In genomic region chrX:154434394-154435168, GRCh38 we compare ENCODE assay signal across 20 cellular contexts. TPM values are rescaled to one million over a fixed set of nuclear protein-coding genes. Genes with fewer than 3 reads are reported as not detected.
DNase-seq lines count a peak whose midpoint lies in the region; ATAC-seq, FAIRE-seq and TF ChIP-seq lines count a peak whose summit lies in the region.
"Had no signal": no experiment of that assay in that cellular context is flagged by ENCODE, and none has a peak within 500 bp of the region (broad histone marks: within the 10 kb centered on the region; RNA-seq: fewer than 3 reads in every experiment).

No MANE protein-coding gene starts in this region.

- TF ChIP-seq RAD21 in HepG2 (CRISPR knock-in tag; IDR thresholded peaks at IDR 0.05) = no peak

- no peaks in the 10 kb centered on the region for H3K9me3 ChIP-seq in HepG2 (ENCODE audit: low read length)
- no peaks in the 10 kb centered on the region for H3K9me3 ChIP-seq in right lobe of liver

- peaks cover 22% of the 10 kb centered on the region for H3K4me1 ChIP-seq in HepG2 (ENCODE audit: insufficient read depth, low read length)
- H3K4me1 ChIP-seq in right lobe of liver = peaks cover 0 to 2% (median 0%) of the 10 kb centered on the region in 4 donors

- intact Hi-C loops in HepG2 (cut with micrococcal nuclease; ENCODE audit: unreplicated experiment) (no loop called here), right lobe of liver (cut with DNase I) (no loop called here)

- no peak overlapping the region for H2AFZ ChIP-seq in HepG2 (ENCODE audit: low read length)

- TF ChIP-seq POLR2A in HepG2 (IDR thresholded peaks at IDR 0.05; ENCODE audit: insufficient read depth in 1 of 2, low read depth in 2 of 2, low read length in 2 of 2) = no peak
- no peak for TF ChIP-seq POLR2A in right lobe of liver (IDR thresholded peaks at IDR 0.05)

- no peaks in the 10 kb centered on the region for H3K27me3 ChIP-seq in HepG2 (ENCODE audit: control insufficient read depth in 1 of 2, insufficient read depth in 2 of 2, low read length in 2 of 2)
- no peaks in the 10 kb centered on the region for H3K27me3 ChIP-seq in right lobe of liver
- no peaks in the 10 kb centered on the region for H3K27me3 ChIP-seq in bronchial epithelial cell (ENCODE audit: control insufficient read depth, insufficient read depth, low read length)

- no peak overlapping the region for H3K4me3 ChIP-seq in HepG2 (replicated peaks in 1 of 3; ENCODE audit: insufficient read depth in 1 of 3, low read depth in 2 of 3, low read length in 3 of 3)
- H3K4me3 ChIP-seq in right lobe of liver = no peak overlapping the region
- H3K4me3 ChIP-seq in bronchial epithelial cell (ENCODE audit: low read depth, low read length) = no peak overlapping the region
- H3K4me3 ChIP-seq: BLaER1 treated with 17β-estradiol and CSF1 and Interleukin-3, amounts not matched to agents 10 nM and 100 nM had no signal

- 100% methylated on average over 1 of the region's 7 CpGs for WGBS in HepG2 (ENCODE audit: low lambda C conversion rate)
- WGBS in right lobe of liver (ENCODE audit: insufficient coverage, low coverage, low lambda C conversion rate, missing lambda C conversion rate) = 67% methylated on average over 1 of the region's 7 CpGs

- no TSS peak for BruUV-seq in HepG2 (replicated peaks; lab: Mats Ljungman, UMichigan)

- H3K4me2 ChIP-seq in HepG2 (ENCODE audit: low read depth, low read length) = no peak overlapping the region

- no peaks in the 10 kb centered on the region; a peak in 3 of 5 replicates for H3K36me3 ChIP-seq in HepG2 (replicated peaks in 1 of 2; ENCODE audit: control insufficient read depth in 1 of 2, insufficient read depth in 2 of 2, low read length in 2 of 2)
- H3K36me3 ChIP-seq in right lobe of liver = peaks cover 0 to 2% (median 0%) of the 10 kb centered on the region in 4 donors
- H3K36me3 ChIP-seq in bronchial epithelial cell (ENCODE audit: control insufficient read depth, insufficient read depth, low read length) = peaks cover 9% of the 10 kb centered on the region

- TF ChIP-seq CTCF in HepG2 (CRISPR knock-in tag; IDR thresholded peaks at IDR 0.05) (no peak), right lobe of liver (IDR thresholded peaks at IDR 0.05) (no peak), bronchial epithelial cell (IDR thresholded peaks at IDR 0.05; ENCODE audit: insufficient read depth, low read length, severe bottlenecking) (no peak)

- POLR2A ChIA-PET in HepG2 (lab: Yijun Ruan, JAX) = no interaction called here

- FAIRE-seq in HepG2 (lab: Jason Lieb, UNC) = no peak
- FAIRE-seq in bronchial epithelial cell (lab: Jason Lieb, UNC) = peak; percentile 13
- FAIRE-seq: GM12891, GM19239, H1, HTR-8/SVneo had no signal

- ATAC-seq in HepG2 (no peak), right lobe of liver (no peak)
- ATAC-seq: CD8-positive, alpha-beta T cell had no signal

- peaks cover 21% of the 10 kb centered on the region for H3K79me2 ChIP-seq in HepG2 (ENCODE audit: insufficient read depth, low read length)

- TF ChIP-seq EP300 in HepG2 (IDR thresholded peaks at IDR 0.05; ENCODE audit: low read depth in 2 of 2, low read length in 2 of 2) = no peak
- TF ChIP-seq EP300 in HepG2 (CRISPR knock-in tag; IDR thresholded peaks at IDR 0.05; ENCODE audit: borderline replicate concordance) = no peak

- no peaks in the 10 kb centered on the region for H4K20me1 ChIP-seq in HepG2 (ENCODE audit: insufficient read depth, low read length)

- H3K9ac ChIP-seq in HepG2 (ENCODE audit: insufficient read depth, low read depth, low read length) = no peak overlapping the region
- H3K9ac ChIP-seq: BLaER1 treated with 17β-estradiol and CSF1 and Interleukin-3, amounts not matched to agents 10 nM and 100 nM had no signal

- DNase-seq in HepG2 (ENCODE audit: low spot score) = no peak
- no peak for DNase-seq in right lobe of liver
- DNase-seq in bronchial epithelial cell (ENCODE audit: low read depth) = no peak
- DNase-seq in AG20443 (ENCODE audit: low spot score) = no peak
- no peak for DNase-seq in DMS114 treated with DMSO at 0.1 percent for 48 hours (lab: John Stamatoyannopoulos, UW; ENCODE audit: unreplicated experiment)
- DNase-seq in stimulated activated CD4-positive, alpha-beta T cell treated with anti-CD3 and anti-CD28 coated beads, Interleukin-4, amount 100 ng/mL, for 4 hours = no peak
- DNase-seq: Calu3; CD8-positive, alpha-beta T cell; DMS53; DND-41; EL; H9; KG1 had no signal

- in situ Hi-C loops in HepG2 (cut with HindIII; ENCODE audit: extremely low pct_ligation_motif_present, low pct_unique_long_range_greater_than_20kb) = no loop called here

- H3K27ac ChIP-seq in HepG2 (ENCODE audit: extremely low read length, insufficient read depth, low read length) = no peak overlapping the region
- H3K27ac ChIP-seq in right lobe of liver = no peak overlapping the region
- H3K27ac ChIP-seq: 22Rv1; BLaER1 treated with 17β-estradiol and CSF1 and Interleukin-3, amounts not matched to agents 10 nM and 100 nM; HL-60 had no signal

- CTCF ChIA-PET in HepG2 (lab: Yijun Ruan, JAX; ENCODE audit: low intra/inter-chr PET ratio, low total read pairs) = no interaction called here

RNA-seq across cellular contexts. Expression of gene GDI1, which starts 2.4 kb away (rescaled TPM):
- 10.9 and 17.4 TPM in 2 replicates for total RNA-seq in HepG2 (2016; rRNA removed; fragmentation: Illumina TruSeq; extraction: Trizol)
- total RNA-seq in HepG2 (2016; cell fraction: cytosol; rRNA removed; fragmentation: Illumina TruSeq; extraction: Trizol; ENCODE audit: low read depth) = 3.6 and 5.6 TPM in 2 replicates
- 8.9 and 16.8 TPM in 2 replicates for total RNA-seq in HepG2 (2016; cell fraction: insoluble cytoplasmic fraction; rRNA removed; fragmentation: Illumina TruSeq; extraction: Trizol)
- 7.5 and 7.6 TPM in 2 replicates for total RNA-seq in HepG2 (2016; cell fraction: membrane; rRNA removed; fragmentation: Illumina TruSeq; extraction: Trizol)
- total RNA-seq in HepG2 (2016; cell fraction: nucleus; rRNA removed; fragmentation: Illumina TruSeq; extraction: Trizol) = 13.9 and 15.7 TPM in 2 replicates
- 105 and 124 TPM in 2 replicates for polyA plus RNA-seq in HepG2 (2011; rRNA removed)
- polyA plus RNA-seq in HepG2 (2011; cell fraction: cytosol; rRNA removed) = 60.1 and 62.5 TPM in 2 replicates
- 582 and 608 TPM in 2 replicates for polyA plus RNA-seq in HepG2 (2011; cell fraction: nucleus; rRNA removed)
- polyA plus RNA-seq in HepG2 (2012) = 57.4 and 84.6 TPM in 2 replicates
- polyA plus RNA-seq in HepG2 (2016; cell fraction: cytosol; fragmentation: Illumina TruSeq; extraction: Trizol; ENCODE audit: low read depth) = 3.7 and 4.3 TPM in 2 replicates
- polyA plus RNA-seq in HepG2 (2016; cell fraction: insoluble cytoplasmic fraction; fragmentation: Illumina TruSeq; extraction: Trizol; ENCODE audit: low read depth) = 14.7 and 19.8 TPM in 2 replicates
- polyA plus RNA-seq in HepG2 (2016; cell fraction: membrane; fragmentation: Illumina TruSeq; extraction: Trizol; ENCODE audit: low read depth) = 8.3 and 8.4 TPM in 2 replicates
- polyA plus RNA-seq in HepG2 (2016; cell fraction: nucleus; fragmentation: Illumina TruSeq; extraction: Trizol; ENCODE audit: insufficient read depth, low read depth) = 82.9 and 93.3 TPM in 2 replicates
- polyA minus RNA-seq in HepG2 (2011; rRNA and poly(A)+ RNA removed; ENCODE audit: low replicate concordance) = 62.2 and 71.5 TPM in 2 replicates
- 25.7 and 26.8 TPM in 2 replicates for polyA minus RNA-seq in HepG2 (2011; cell fraction: cytosol; rRNA and poly(A)+ RNA removed)
- polyA minus RNA-seq in HepG2 (2011; cell fraction: nucleus; rRNA and poly(A)+ RNA removed) = 94.9 and 97.9 TPM in 2 replicates
- total RNA-seq in right lobe of liver = 10 to 100 TPM; 26.8 to 37.7 (median 30.9) TPM
- 87.2 and 98.5 TPM in 2 replicates for total RNA-seq in bronchial epithelial cell

RNA-seq across cellular contexts. Expression of gene ATP6AP1, which starts 6.1 kb away (rescaled TPM):
- 23.1 and 56.7 TPM in 2 replicates for total RNA-seq in HepG2 (2016; rRNA removed; fragmentation: Illumina TruSeq; extraction: Trizol)
- 11.1 and 12.5 TPM in 2 replicates for total RNA-seq in HepG2 (2016; cell fraction: cytosol; rRNA removed; fragmentation: Illumina TruSeq; extraction: Trizol; ENCODE audit: low read depth)
- total RNA-seq in HepG2 (2016; cell fraction: insoluble cytoplasmic fraction; rRNA removed; fragmentation: Illumina TruSeq; extraction: Trizol) = 18.3 and 57.2 TPM in 2 replicates
- 19.9 and 20.2 TPM in 2 replicates for total RNA-seq in HepG2 (2016; cell fraction: membrane; rRNA removed; fragmentation: Illumina TruSeq; extraction: Trizol)
- 51.0 and 62.6 TPM in 2 replicates for total RNA-seq in HepG2 (2016; cell fraction: nucleus; rRNA removed; fragmentation: Illumina TruSeq; extraction: Trizol)
- 110 and 142 TPM in 2 replicates for polyA plus RNA-seq in HepG2 (2011; rRNA removed)
- 147 and 160 TPM in 2 replicates for polyA plus RNA-seq in HepG2 (2011; cell fraction: cytosol; rRNA removed)
- 101 and 106 TPM in 2 replicates for polyA plus RNA-seq in HepG2 (2011; cell fraction: nucleus; rRNA removed)
- 83.1 and 96.9 TPM in 2 replicates for polyA plus RNA-seq in HepG2 (2012)
- polyA plus RNA-seq in HepG2 (2016; cell fraction: cytosol; fragmentation: Illumina TruSeq; extraction: Trizol; ENCODE audit: low read depth) = 20.5 and 22.7 TPM in 2 replicates
- 31.3 and 34.5 TPM in 2 replicates for polyA plus RNA-seq in HepG2 (2016; cell fraction: insoluble cytoplasmic fraction; fragmentation: Illumina TruSeq; extraction: Trizol; ENCODE audit: low read depth)
- polyA plus RNA-seq in HepG2 (2016; cell fraction: membrane; fragmentation: Illumina TruSeq; extraction: Trizol; ENCODE audit: low read depth) = 23.2 and 27.2 TPM in 2 replicates
- 127 and 134 TPM in 2 replicates for polyA plus RNA-seq in HepG2 (2016; cell fraction: nucleus; fragmentation: Illumina TruSeq; extraction: Trizol; ENCODE audit: insufficient read depth, low read depth)
- polyA minus RNA-seq in HepG2 (2011; rRNA and poly(A)+ RNA removed; ENCODE audit: low replicate concordance) = 142 and 210 TPM in 2 replicates
- polyA minus RNA-seq in HepG2 (2011; cell fraction: cytosol; rRNA and poly(A)+ RNA removed) = 79.7 and 100 TPM in 2 replicates
- 19.4 and 25.6 TPM in 2 replicates for polyA minus RNA-seq in HepG2 (2011; cell fraction: nucleus; rRNA and poly(A)+ RNA removed)
- total RNA-seq in right lobe of liver = 10 to 100 TPM; 26.5 to 41.4 (median 32.4) TPM
- 44.0 and 51.7 TPM in 2 replicates for total RNA-seq in bronchial epithelial cell

RNA-seq across cellular contexts. Expression of gene FAM50A, which starts 9.4 kb away (rescaled TPM):
- total RNA-seq in HepG2 (2016; rRNA removed; fragmentation: Illumina TruSeq; extraction: Trizol) = 19.5 and 30.7 TPM in 2 replicates
- 18.5 and 19.1 TPM in 2 replicates for total RNA-seq in HepG2 (2016; cell fraction: cytosol; rRNA removed; fragmentation: Illumina TruSeq; extraction: Trizol; ENCODE audit: low read depth)
- 17.1 and 33.9 TPM in 2 replicates for total RNA-seq in HepG2 (2016; cell fraction: insoluble cytoplasmic fraction; rRNA removed; fragmentation: Illumina TruSeq; extraction: Trizol)
- 22.2 and 22.4 TPM in 2 replicates for total RNA-seq in HepG2 (2016; cell fraction: membrane; rRNA removed; fragmentation: Illumina TruSeq; extraction: Trizol)
- total RNA-seq in HepG2 (2016; cell fraction: nucleus; rRNA removed; fragmentation: Illumina TruSeq; extraction: Trizol) = 17.3 and 21.6 TPM in 2 replicates
- 40.7 and 51.1 TPM in 2 replicates for polyA plus RNA-seq in HepG2 (2011; rRNA removed)
- 36.0 and 37.8 TPM in 2 replicates for polyA plus RNA-seq in HepG2 (2011; cell fraction: cytosol; rRNA removed)
- polyA plus RNA-seq in HepG2 (2011; cell fraction: nucleus; rRNA removed) = 122 and 133 TPM in 2 replicates
- 33.3 and 62.2 TPM in 2 replicates for polyA plus RNA-seq in HepG2 (2012)
- polyA plus RNA-seq in HepG2 (2016; cell fraction: cytosol; fragmentation: Illumina TruSeq; extraction: Trizol; ENCODE audit: low read depth) = 26.4 and 26.9 TPM in 2 replicates
- 31.3 and 33.6 TPM in 2 replicates for polyA plus RNA-seq in HepG2 (2016; cell fraction: insoluble cytoplasmic fraction; fragmentation: Illumina TruSeq; extraction: Trizol; ENCODE audit: low read depth)
- polyA plus RNA-seq in HepG2 (2016; cell fraction: membrane; fragmentation: Illumina TruSeq; extraction: Trizol; ENCODE audit: low read depth) = 24.8 and 24.9 TPM in 2 replicates
- 55.5 and 66.5 TPM in 2 replicates for polyA plus RNA-seq in HepG2 (2016; cell fraction: nucleus; fragmentation: Illumina TruSeq; extraction: Trizol; ENCODE audit: insufficient read depth, low read depth)
- 21.9 and 63.3 TPM in 2 replicates for polyA minus RNA-seq in HepG2 (2011; rRNA and poly(A)+ RNA removed; ENCODE audit: low replicate concordance)
- 11.7 and 12.1 TPM in 2 replicates for polyA minus RNA-seq in HepG2 (2011; cell fraction: cytosol; rRNA and poly(A)+ RNA removed)
- 22.7 and 43.5 TPM in 2 replicates for polyA minus RNA-seq in HepG2 (2011; cell fraction: nucleus; rRNA and poly(A)+ RNA removed)
- 10 to 100 TPM; 19.2 to 36.8 (median 21.9) TPM for total RNA-seq in right lobe of liver
- 88.5 and 90.4 TPM in 2 replicates for total RNA-seq in bronchial epithelial cell

RNA-seq across cellular contexts. Expression of gene TAFAZZIN, which starts 23.2 kb away (rescaled TPM):
- 6.3 and 16.8 TPM in 2 replicates for total RNA-seq in HepG2 (2016; rRNA removed; fragmentation: Illumina TruSeq; extraction: Trizol)
- 5.9 and 8.5 TPM in 2 replicates for total RNA-seq in HepG2 (2016; cell fraction: cytosol; rRNA removed; fragmentation: Illumina TruSeq; extraction: Trizol; ENCODE audit: low read depth)
- total RNA-seq in HepG2 (2016; cell fraction: insoluble cytoplasmic fraction; rRNA removed; fragmentation: Illumina TruSeq; extraction: Trizol) = 4.8 and 17.3 TPM in 2 replicates
- 5.5 and 6.3 TPM in 2 replicates for total RNA-seq in HepG2 (2016; cell fraction: membrane; rRNA removed; fragmentation: Illumina TruSeq; extraction: Trizol)
- total RNA-seq in HepG2 (2016; cell fraction: nucleus; rRNA removed; fragmentation: Illumina TruSeq; extraction: Trizol) = 17.9 and 26.2 TPM in 2 replicates
- 27.9 and 30.9 TPM in 2 replicates for polyA plus RNA-seq in HepG2 (2011; rRNA removed)
- 8.7 and 11.6 TPM in 2 replicates for polyA plus RNA-seq in HepG2 (2011; cell fraction: cytosol; rRNA removed)
- 281 and 287 TPM in 2 replicates for polyA plus RNA-seq in HepG2 (2011; cell fraction: nucleus; rRNA removed)
- 16.8 and 21.1 TPM in 2 replicates for polyA plus RNA-seq in HepG2 (2012)
- 2.5 and 2.9 TPM in 2 replicates for polyA plus RNA-seq in HepG2 (2016; cell fraction: cytosol; fragmentation: Illumina TruSeq; extraction: Trizol; ENCODE audit: low read depth)
- 5.3 and 7.9 TPM in 2 replicates for polyA plus RNA-seq in HepG2 (2016; cell fraction: insoluble cytoplasmic fraction; fragmentation: Illumina TruSeq; extraction: Trizol; ENCODE audit: low read depth)
- polyA plus RNA-seq in HepG2 (2016; cell fraction: membrane; fragmentation: Illumina TruSeq; extraction: Trizol; ENCODE audit: low read depth) = 4.2 and 4.6 TPM in 2 replicates
- 70.8 TPM in 2 replicates for polyA plus RNA-seq in HepG2 (2016; cell fraction: nucleus; fragmentation: Illumina TruSeq; extraction: Trizol; ENCODE audit: insufficient read depth, low read depth)
- polyA minus RNA-seq in HepG2 (2011; rRNA and poly(A)+ RNA removed; ENCODE audit: low replicate concordance) = 16.6 and 35.2 TPM in 2 replicates
- polyA minus RNA-seq in HepG2 (2011; cell fraction: cytosol; rRNA and poly(A)+ RNA removed) = 7.0 and 7.2 TPM in 2 replicates
- 23.2 and 28.2 TPM in 2 replicates for polyA minus RNA-seq in HepG2 (2011; cell fraction: nucleus; rRNA and poly(A)+ RNA removed)
- total RNA-seq in right lobe of liver = 10 to 100 TPM; 12.6 to 23.0 (median 17.3) TPM
- 20.6 and 22.4 TPM in 2 replicates for total RNA-seq in bronchial epithelial cell

RNA-seq across cellular contexts. Expression of gene PLXNA3, which starts 23.5 kb away (rescaled TPM):
- total RNA-seq in HepG2 (2016; rRNA removed; fragmentation: Illumina TruSeq; extraction: Trizol) = 0.90 and 5.8 TPM in 2 replicates
- 1.4 and 2.4 TPM in 2 replicates for total RNA-seq in HepG2 (2016; cell fraction: cytosol; rRNA removed; fragmentation: Illumina TruSeq; extraction: Trizol; ENCODE audit: low read depth)
- total RNA-seq in HepG2 (2016; cell fraction: insoluble cytoplasmic fraction; rRNA removed; fragmentation: Illumina TruSeq; extraction: Trizol) = 1.5 and 4.7 TPM in 2 replicates
- 1.5 and 2.0 TPM in 2 replicates for total RNA-seq in HepG2 (2016; cell fraction: membrane; rRNA removed; fragmentation: Illumina TruSeq; extraction: Trizol)
- 5.8 and 9.4 TPM in 2 replicates for total RNA-seq in HepG2 (2016; cell fraction: nucleus; rRNA removed; fragmentation: Illumina TruSeq; extraction: Trizol)
- polyA plus RNA-seq in HepG2 (2011; rRNA removed) = 20.6 and 26.3 TPM in 2 replicates
- 5.3 and 6.9 TPM in 2 replicates for polyA plus RNA-seq in HepG2 (2011; cell fraction: cytosol; rRNA removed)
- polyA plus RNA-seq in HepG2 (2011; cell fraction: nucleus; rRNA removed) = 197 and 290 TPM in 2 replicates
- 15.1 and 20.7 TPM in 2 replicates for polyA plus RNA-seq in HepG2 (2012)
- 0.36 and 0.64 TPM in 2 replicates for polyA plus RNA-seq in HepG2 (2016; cell fraction: cytosol; fragmentation: Illumina TruSeq; extraction: Trizol; ENCODE audit: low read depth)
- 2.1 and 4.1 TPM in 2 replicates for polyA plus RNA-seq in HepG2 (2016; cell fraction: insoluble cytoplasmic fraction; fragmentation: Illumina TruSeq; extraction: Trizol; ENCODE audit: low read depth)
- 1.6 and 2.6 TPM in 2 replicates for polyA plus RNA-seq in HepG2 (2016; cell fraction: membrane; fragmentation: Illumina TruSeq; extraction: Trizol; ENCODE audit: low read depth)
- polyA plus RNA-seq in HepG2 (2016; cell fraction: nucleus; fragmentation: Illumina TruSeq; extraction: Trizol; ENCODE audit: insufficient read depth, low read depth) = 56.9 and 70.7 TPM in 2 replicates
- 13.0 and 37.1 TPM in 2 replicates for polyA minus RNA-seq in HepG2 (2011; rRNA and poly(A)+ RNA removed; ENCODE audit: low replicate concordance)
- 7.5 and 14.2 TPM in 2 replicates for polyA minus RNA-seq in HepG2 (2011; cell fraction: cytosol; rRNA and poly(A)+ RNA removed)
- 36.8 and 42.5 TPM in 2 replicates for polyA minus RNA-seq in HepG2 (2011; cell fraction: nucleus; rRNA and poly(A)+ RNA removed)
- total RNA-seq in right lobe of liver = 10 to 100 TPM in 1 of 6 experiments, 1 to 10 TPM in 5; 1.3 to 22.8 (median 2.6) TPM
- 6.1 and 8.7 TPM in 2 replicates for total RNA-seq in bronchial epithelial cell
